Comparison of ENCODE assay signal across 24 cellular contexts in genomic region chr20:63004607-63005211, GRCh38. TPM values are rescaled to one million over a fixed set of nuclear protein-coding genes. Genes with fewer than 3 reads are reported as not detected.
DNase-seq lines count a peak whose midpoint lies in the region; FAIRE-seq and TF ChIP-seq lines count a peak whose summit lies in the region.
"Had no signal": no experiment of that assay in that cellular context is flagged by ENCODE, and none has a peak within 500 bp of the region (broad histone marks: within the 10 kb centered on the region; RNA-seq: fewer than 3 reads in every experiment).

No MANE protein-coding gene starts in this region.

- no peak overlapping the region for H4K5ac ChIP-seq in H1 (ENCODE audit: insufficient read length, low read depth, low read length)

- H3K18ac ChIP-seq in H1 (ENCODE audit: extremely low read depth, low read length) = no peak overlapping the region; the same call in 1 of the 2 replicates

- no peak overlapping the region for H2BK120ac ChIP-seq in H1 (replicated peaks; ENCODE audit: low read depth, low read length)

- no peak overlapping the region for H4K8ac ChIP-seq in H1 (ENCODE audit: extremely low read depth, insufficient read depth, low read length)

- H3F3A ChIP-seq in neural progenitor cell (ENCODE audit: low read depth) = peaks cover 33% of the 10 kb centered on the region

- no peak overlapping the region for H2AK5ac ChIP-seq in H1 (ENCODE audit: low read depth, low read length)

- H2BK5ac ChIP-seq in H1 (ENCODE audit: low read depth, low read length) = no peak overlapping the region

- H3K23me2 ChIP-seq in H1 (ENCODE audit: low read depth, low read length) = peaks cover 4% of the 10 kb centered on the region; the same call in 1 of the 2 replicates

- H3K79me2 ChIP-seq in H1 (ENCODE audit: control insufficient read depth in 1 of 2, insufficient read depth in 2 of 2, low read length in 2 of 2) (no peaks in the 10 kb centered on the region), neural progenitor cell (ENCODE audit: low read depth) (no peaks in the 10 kb centered on the region)

- H3K9ac ChIP-seq in HUES6 (ENCODE audit: low read length) (no peak overlapping the region), H1 (replicated peaks in 1 of 4; ENCODE audit: extremely low read depth in 1 of 4, low read depth in 3 of 4, low read length in 3 of 4) (no peak overlapping the region), neural progenitor cell (no peak overlapping the region)

- TF ChIP-seq CTCF in H1 (IDR thresholded peaks at IDR 0.05; ENCODE audit: control extremely low read depth in 1 of 3, insufficient read depth in 1 of 3, low read depth in 1 of 3, low read length in 3 of 3) = no peak
- TF ChIP-seq CTCF in neural progenitor cell (IDR thresholded peaks at IDR 0.05) = no peak

- peaks cover 4 to 6% of the 10 kb centered on the region in 2 experiments for H4K20me1 ChIP-seq in H1 (replicated peaks in 1 of 2; ENCODE audit: control insufficient read depth in 1 of 2, insufficient read depth in 2 of 2, low read length in 2 of 2)
- peaks cover 54% of the 10 kb centered on the region for H4K20me1 ChIP-seq in neural progenitor cell (ENCODE audit: low read depth)

- POLR2A ChIA-PET in H1 (lab: Charles Lee; ENCODE audit: partially characterized antibody) = interaction anchor here (1.5 to 3.9 kb wide), 3 partner anchors 20 to 51 kb away, joined by 4 to 12 read pairs (median 4); no protein-coding TSS in a partner anchor

- no peak overlapping the region for H3K14ac ChIP-seq in H1 (ENCODE audit: insufficient read length)

- H3K4me2 ChIP-seq in H1 (ENCODE audit: insufficient read depth in 1 of 2, low read depth in 2 of 2, low read length in 2 of 2) (peak overlapping the region; percentile 1 to 53), neural progenitor cell (no peak overlapping the region)

- H3K9me3 ChIP-seq in HUES6 (ENCODE audit: control insufficient read depth, insufficient read depth, low read depth, low read length) = no peaks in the 10 kb centered on the region
- H3K9me3 ChIP-seq in H1 (ENCODE audit: insufficient read depth in 2 of 2, low read depth in 1 of 2, low read length in 1 of 2) = no peaks in the 10 kb centered on the region; a peak in 1 of 4 replicates
- no peaks in the 10 kb centered on the region for H3K9me3 ChIP-seq in neural progenitor cell (ENCODE audit: low read depth)
- H3K9me3 ChIP-seq: esophagus muscularis mucosa, neutrophil, psoas muscle had no signal

- no peaks in the 10 kb centered on the region for H3K79me1 ChIP-seq in H1 (ENCODE audit: low read depth, low read length)

- H3K4me3 Mint-ChIP-seq in activated naive CD4-positive, alpha-beta T cell treated with anti-CD3 and anti-CD28 coated beads, Interleukin-2, amount 50 U/mL, for 24 hours = peak overlapping the region; percentile 64
- peak overlapping the region; percentile 72 for H3K4me3 Mint-ChIP-seq in neural progenitor cell
- H3K4me3 Mint-ChIP-seq: activated naive CD4-positive, alpha-beta T cell treated with anti-CD3 and anti-CD28 coated beads for 36 hours had no signal

- DNase-seq in activated naive CD4-positive, alpha-beta T cell treated with anti-CD3 and anti-CD28 coated beads, Interleukin-2, amount 50 U/mL, for 16 hours = no peak
- DNase-seq in H1 (ENCODE audit: low read depth in 1 of 2, low spot score in 2 of 2) = no peak
- peak; percentile 41 for DNase-seq in neural progenitor cell (ENCODE audit: low spot score)
- DNase-seq in SKM-1 treated with dmso at 0.1 percent for 144 hours (lab: John Stamatoyannopoulos, UW; ENCODE audit: unreplicated experiment) = no peak
- no peak for DNase-seq in cortex of kidney (lab: John Stamatoyannopoulos, UW)
- DNase-seq in NCI-H2107 (lab: John Stamatoyannopoulos, UW) = no peak
- DNase-seq: activated naive CD4-positive, alpha-beta T cell treated with anti-CD3 and anti-CD28 coated beads for 36 hours; anterior cingulate cortex; central memory CD4-positive, alpha-beta T cell; DMS 273 treated with DMSO at 0.1 percent for 48 hours; GF-D8; KG1; NCI-H187; psoas muscle; stimulated activated CD4-positive, alpha-beta T cell treated with anti-CD3 and anti-CD28 coated beads, Interleukin-4, amount 100 ng/mL, for 1 hour; stomach; trophoblast cell had no signal

- H3K4me3 ChIP-seq in HUES6 (ENCODE audit: low read depth, low read length) = peak overlapping the region; percentile 36
- peak overlapping the region in 1 of 4 experiments; percentile 47; a peak in 4 of 8 replicates for H3K4me3 ChIP-seq in H1 (ENCODE audit: extremely low read depth in 1 of 4, insufficient read depth in 2 of 4, low read depth in 3 of 4, low read length in 4 of 4)
- no peak overlapping the region for H3K4me3 ChIP-seq in neural progenitor cell
- H3K4me3 ChIP-seq: esophagus muscularis mucosa, psoas muscle, stomach had no signal

- no peak for TF ChIP-seq EP300 in H1 (IDR thresholded peaks at IDR 0.05; ENCODE audit: borderline replicate concordance in 1 of 2, low read depth in 2 of 2, low read length in 2 of 2)

- no peaks in the 10 kb centered on the region for H3K9me3 Mint-ChIP-seq in activated naive CD4-positive, alpha-beta T cell treated with anti-CD3 and anti-CD28 coated beads, Interleukin-2, amount 50 U/mL, for 24 hours
- H3K9me3 Mint-ChIP-seq in neural progenitor cell = peaks cover 4% of the 10 kb centered on the region
- H3K9me3 Mint-ChIP-seq: activated naive CD4-positive, alpha-beta T cell treated with anti-CD3 and anti-CD28 coated beads for 36 hours had no signal

- H3K27me3 Mint-ChIP-seq in activated naive CD4-positive, alpha-beta T cell treated with anti-CD3 and anti-CD28 coated beads, Interleukin-2, amount 50 U/mL, for 24 hours = peaks cover 31% of the 10 kb centered on the region
- H3K27me3 Mint-ChIP-seq in neural progenitor cell (ENCODE audit: insufficient read depth, low read depth) = peaks cover 64% of the 10 kb centered on the region

- CTCF ChIA-PET in H1 (lab: Charles Lee; ENCODE audit: partially characterized antibody) = interaction anchor here (1.7 to 2.9 kb wide), 2 partner anchors 10 to 34 kb away, joined by 8 to 14 read pairs; no protein-coding TSS in a partner anchor

- WGBS in H1 (ENCODE audit: extremely low coverage in 1 of 2, insufficient coverage in 1 of 2, insufficient read length in 1 of 2, insufficient replicate concordance in 2 of 2, low coverage in 1 of 2, low lambda C conversion rate in 2 of 2, missing lambda C conversion rate in 1 of 2), 2 experiments = 12% methylated on average over 36 of the region's 38 CpGs; no CpG with 5 or more reads in 1 of the 2 experiments

- no peaks in the 10 kb centered on the region for H3K36me3 ChIP-seq in HUES6 (ENCODE audit: control insufficient read depth, insufficient read depth, low read length)
- H3K36me3 ChIP-seq in H1 (ENCODE audit: control insufficient read depth in 2 of 4, insufficient read depth in 4 of 4, low read length in 3 of 4) = peaks cover 0 to 16% (median 0%) of the 10 kb centered on the region in 4 experiments; a peak in 1 of 8 replicates
- no peaks in the 10 kb centered on the region for H3K36me3 ChIP-seq in neural progenitor cell
- H3K36me3 ChIP-seq: esophagus muscularis mucosa, neutrophil, stomach had no signal

- no peak overlapping the region for H3K27ac ChIP-seq in HUES6 (ENCODE audit: low read depth, low read length)
- H3K27ac ChIP-seq in H1 (ENCODE audit: low read depth, low read length) = no peak overlapping the region
- H3K27ac ChIP-seq in neural progenitor cell = no peak overlapping the region
- H3K27ac ChIP-seq: esophagus muscularis mucosa, neutrophil, psoas muscle, stomach had no signal

- no peak overlapping the region for H2BK15ac ChIP-seq in H1 (ENCODE audit: low read length)

- H3K4ac ChIP-seq in H1 (replicated peaks; ENCODE audit: insufficient read length, low read depth, low read length) = no peak overlapping the region

- no peak overlapping the region for H2BK12ac ChIP-seq in H1 (ENCODE audit: low read depth, low read length)

- no peak overlapping the region for H4K91ac ChIP-seq in H1 (replicated peaks; ENCODE audit: insufficient read length, low read length)

- no peak for TF ChIP-seq RAD21 in H1 (IDR thresholded peaks at IDR 0.05 in 1 of 2, conservative IDR thresholded peaks at IDR 0.05 in 1 of 2; ENCODE audit: low read depth in 2 of 2, low read length in 2 of 2)

- H3K23ac ChIP-seq in H1 (ENCODE audit: insufficient read length) = no peak overlapping the region

- peaks cover 19% of the 10 kb centered on the region for H3K4me1 Mint-ChIP-seq in activated naive CD4-positive, alpha-beta T cell treated with anti-CD3 and anti-CD28 coated beads, Interleukin-2, amount 50 U/mL, for 24 hours
- H3K4me1 Mint-ChIP-seq in neural progenitor cell = peaks cover 11% of the 10 kb centered on the region

- H3K4me1 ChIP-seq in HUES6 (ENCODE audit: control insufficient read depth, insufficient read depth, low read length) = peaks cover 38% of the 10 kb centered on the region
- H3K4me1 ChIP-seq in H1 (replicated peaks in 1 of 4; ENCODE audit: control insufficient read depth in 3 of 4, insufficient read depth in 4 of 4, low read length in 3 of 4) = peaks cover 2 to 34% (median 17%) of the 10 kb centered on the region in 4 experiments
- H3K4me1 ChIP-seq in neural progenitor cell = peaks cover 17% of the 10 kb centered on the region
- H3K4me1 ChIP-seq: psoas muscle had no signal

- H3K27me3 ChIP-seq in HUES6 (ENCODE audit: control insufficient read depth, insufficient read depth, low read length) (peaks cover 98% of the 10 kb centered on the region), H1 (replicated peaks in 1 of 4; ENCODE audit: control insufficient read depth in 3 of 4, extremely low read depth in 1 of 4, insufficient read depth in 3 of 4, low read length in 3 of 4) (peaks cover 60 to 79% (median 74%) of the 10 kb centered on the region in 4 experiments), neural progenitor cell (peaks cover 100% of the 10 kb centered on the region)

- no peak overlapping the region for H2AFZ ChIP-seq in H1 (ENCODE audit: low read length)
- no peak overlapping the region for H2AFZ ChIP-seq in neural progenitor cell (replicated peaks)

- no peak overlapping the region; the same call in 1 of the 2 replicates for H2BK20ac ChIP-seq in H1 (ENCODE audit: low read length)

- no peak for FAIRE-seq in H1 (lab: Jason Lieb, UNC)

- H3K56ac ChIP-seq in H1 (replicated peaks; ENCODE audit: insufficient read length, low read depth, low read length) = no peak overlapping the region

- no peak overlapping the region for H3K27ac Mint-ChIP-seq in activated naive CD4-positive, alpha-beta T cell treated with anti-CD3 and anti-CD28 coated beads, Interleukin-2, amount 50 U/mL, for 24 hours
- H3K27ac Mint-ChIP-seq in neural progenitor cell = no peak overlapping the region
- H3K27ac Mint-ChIP-seq: activated naive CD4-positive, alpha-beta T cell treated with anti-CD3 and anti-CD28 coated beads for 36 hours had no signal

- no peaks in the 10 kb centered on the region for H3K36me3 Mint-ChIP-seq in activated naive CD4-positive, alpha-beta T cell treated with anti-CD3 and anti-CD28 coated beads, Interleukin-2, amount 50 U/mL, for 24 hours
- no peaks in the 10 kb centered on the region for H3K36me3 Mint-ChIP-seq in neural progenitor cell

- TF ChIP-seq POLR2A in H1 (IDR thresholded peaks at IDR 0.05; ENCODE audit: control extremely low read depth in 1 of 2, low read depth in 2 of 2, low read length in 2 of 2) = no peak

RNA-seq across cellular contexts. Expression of gene BHLHE23, which starts 2.1 kb away (rescaled TPM):
- total RNA-seq in H1 (2021; fragmentation: NEBNext Ultra II Directional; extraction: Animal tissue kit (Norgen Biotek cat#: 25700)) = 0.38 and 0.47 TPM in 2 replicates
- polyA plus RNA-seq in H1 (2011; rRNA removed) = 0.36 TPM in 1 of 2 replicates, not detected in the other
- polyA plus RNA-seq in H1 (2011; cell fraction: cytosol; rRNA removed) = 0.14 TPM
- 0.13 TPM for polyA plus RNA-seq in H1 (2011; cell fraction: nucleus; rRNA removed)
- polyA plus RNA-seq in H1 (2012, experiment 1 of 2) = not detected in 4 replicates
- not detected for polyA plus RNA-seq in H1 (2012, experiment 2 of 2)
- polyA plus RNA-seq in H1 (2013, experiment 1 of 2) = 0.04 TPM
- 0.09 TPM for polyA plus RNA-seq in H1 (2013, experiment 2 of 2)
- polyA minus RNA-seq in H1 (2011; rRNA and poly(A)+ RNA removed) = not detected in 2 replicates
- polyA minus RNA-seq in H1 (2011; cell fraction: cytosol; rRNA and poly(A)+ RNA removed) = 1.0 TPM
- polyA minus RNA-seq in H1 (2011; cell fraction: nucleus; rRNA and poly(A)+ RNA removed) = 0.80 TPM
- total RNA-seq in neural progenitor cell (ENCODE audit: low replicate concordance) = 0.22 TPM in 1 of 2 replicates, not detected in the other
- total RNA-seq: activated naive CD4-positive, alpha-beta T cell treated with anti-CD3 and anti-CD28 coated beads for 36 hours; esophagus muscularis mucosa; left lobe of liver; mucosa of gallbladder; NCI-H460; psoas muscle had no signal
- polyA plus RNA-seq: psoas muscle, stomach had no signal

RNA-seq across cellular contexts. Expression of gene SLC17A9, which starts 52.2 kb away (rescaled TPM):
- 31.1 and 35.2 TPM in 2 replicates for total RNA-seq in H1 (2021; fragmentation: NEBNext Ultra II Directional; extraction: Animal tissue kit (Norgen Biotek cat#: 25700))
- 23.5 and 39.6 TPM in 2 replicates for polyA plus RNA-seq in H1 (2011; rRNA removed)
- 26.0 TPM for polyA plus RNA-seq in H1 (2011; cell fraction: cytosol; rRNA removed)
- 178 TPM for polyA plus RNA-seq in H1 (2011; cell fraction: nucleus; rRNA removed)
- polyA plus RNA-seq in H1 (2012, experiment 1 of 2) = 15.9 to 29.2 TPM (median 25.3 TPM) in 4 replicates
- 17.4 TPM for polyA plus RNA-seq in H1 (2012, experiment 2 of 2)
- 44.3 TPM for polyA plus RNA-seq in H1 (2013, experiment 1 of 2)
- polyA plus RNA-seq in H1 (2013, experiment 2 of 2) = 44.7 TPM
- 6.0 and 6.5 TPM in 2 replicates for polyA minus RNA-seq in H1 (2011; rRNA and poly(A)+ RNA removed)
- polyA minus RNA-seq in H1 (2011; cell fraction: cytosol; rRNA and poly(A)+ RNA removed) = 10.4 TPM
- polyA minus RNA-seq in H1 (2011; cell fraction: nucleus; rRNA and poly(A)+ RNA removed) = 14.7 TPM
- 0.17 and 0.74 TPM in 2 replicates for total RNA-seq in neural progenitor cell (ENCODE audit: low replicate concordance)

Comparison
In these comparisons a context has a peak if more than half of its experiments do, and no peak if none do; other contexts are left out.
1. RNA of gene SLC17A9, which starts 52.2 kb away (total RNA-seq): 31.1 to 35.2 TPM in H1; 0.17 to 0.74 TPM in neural progenitor cell; every median in the first group is over 10 times any median in the second.